Comparison of ENCODE assay signal across 15 cellular contexts in the genomic region with DNA sequence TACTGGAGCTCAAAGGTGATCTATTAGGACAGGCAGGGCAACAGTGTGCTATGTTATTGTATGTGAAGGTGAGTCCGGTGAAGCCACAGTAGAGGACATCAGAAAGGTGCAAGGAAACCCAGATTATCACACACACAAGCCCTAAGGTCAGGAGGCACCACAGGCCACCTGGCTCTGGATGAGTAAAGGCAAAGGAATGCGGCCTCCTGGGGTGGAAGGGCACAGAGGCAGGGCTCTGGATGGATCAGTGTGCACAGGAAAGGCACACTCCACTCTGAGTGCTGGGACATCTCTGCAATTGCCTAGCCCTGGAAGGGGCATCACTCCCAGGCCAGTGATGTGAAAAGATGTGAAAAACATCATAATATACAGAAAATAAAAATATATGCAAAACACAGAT.
DNase-seq lines count a peak whose midpoint lies in the region; ATAC-seq and TF ChIP-seq lines count a peak whose summit lies in the region.
"Had no signal": no experiment of that assay in that cellular context is flagged by ENCODE, and none has a peak within 500 bp of the region (broad histone marks: within the 10 kb centered on the region; RNA-seq: fewer than 3 reads in every experiment).

No MANE protein-coding gene starts in this region.

- no peak for TF ChIP-seq RAD21 in IMR-90 (IDR thresholded peaks at IDR 0.05; ENCODE audit: low read length)

- H3K27me3 ChIP-seq in IMR-90 (ENCODE audit: control insufficient read depth, insufficient read depth, low read length) = no peaks in the 10 kb centered on the region
- H3K27me3 ChIP-seq in mesendoderm (ENCODE audit: insufficient read depth, low read length, poor library complexity) = no peaks in the 10 kb centered on the region
- H3K27me3 ChIP-seq in suprapubic skin = no peaks in the 10 kb centered on the region
- H3K27me3 ChIP-seq: SJSA1 had no signal

- peak; percentile 26 for DNase-seq in D341Med (ENCODE audit: low spot score)
- DNase-seq in IMR-90 = no peak
- peak; percentile 59 for DNase-seq in ecto neural progenitor cell (ENCODE audit: low spot score)
- peak; percentile 88 for DNase-seq in mesendoderm
- DNase-seq in stimulated activated CD4-positive, alpha-beta T cell treated with anti-CD3 and anti-CD28 coated beads, Interleukin-2, amount 100 ng/mL, for 48 hours = no peak
- no peak for DNase-seq in suprapubic skin (ENCODE audit: low spot score in 2 of 2)
- no peak for DNase-seq in NCI-H1092 treated with DMSO at 0.1 percent for 48 hours (lab: John Stamatoyannopoulos, UW)
- DNase-seq: activated CD4-positive, alpha-beta T cell treated with anti-CD3 and anti-CD28 coated beads, Interleukin-2, amount 10 ng/mL, durations not matched to agents 7 days and 5 days; activated T-cell treated with anti-CD3 and anti-CD28 coated beads for 4 hours; NCI-H1105; stimulated activated CD4-positive, alpha-beta T cell treated with anti-CD3 and anti-CD28 coated beads, Interleukin-15, amount 100 ng/mL, for 24 hours; T-helper 9 cell had no signal

- H3K4me2 ChIP-seq in IMR-90 (ENCODE audit: low read depth, low read length) = no peak overlapping the region
- H3K4me2 ChIP-seq in mesendoderm (ENCODE audit: low read length) = no peak overlapping the region

- no peak overlapping the region for H3K14ac ChIP-seq in IMR-90 (replicated peaks; ENCODE audit: low read depth, low read length)

- H3K9ac ChIP-seq in IMR-90 (ENCODE audit: low read depth, low read length) (no peak overlapping the region), mesendoderm (ENCODE audit: low read length) (no peak overlapping the region)

- peak overlapping the region; percentile 12 for H2AFZ ChIP-seq in IMR-90 (replicated peaks; ENCODE audit: low read length, poor library complexity)

- H3K79me2 ChIP-seq in mesendoderm (ENCODE audit: control insufficient read depth, insufficient read depth, low read length) = no peaks in the 10 kb centered on the region

- no peak overlapping the region for H4K8ac ChIP-seq in IMR-90 (ENCODE audit: low read depth in 2 of 2, low read length in 2 of 2)
- H4K8ac ChIP-seq in mesendoderm (ENCODE audit: low read depth, low read length) = no peak overlapping the region

- no peak overlapping the region for H3K18ac ChIP-seq in IMR-90 (ENCODE audit: low read depth, low read length)
- H3K18ac ChIP-seq in mesendoderm (ENCODE audit: low read length) = no peak overlapping the region

- H4K5ac ChIP-seq in IMR-90 (ENCODE audit: low read depth, low read length) (no peak overlapping the region), mesendoderm (ENCODE audit: low read length) (no peak overlapping the region)

- intact Hi-C loops in IMR-90 (cut with micrococcal nuclease) = no loop called here

- no peak overlapping the region for H3K56ac ChIP-seq in IMR-90 (ENCODE audit: extremely low read depth, insufficient read depth, low read length)
- no peak overlapping the region for H3K56ac ChIP-seq in mesendoderm (ENCODE audit: low read length)

- H2BK120ac ChIP-seq in IMR-90 (ENCODE audit: low read depth, low read length) (no peak overlapping the region), mesendoderm (ENCODE audit: low read depth, low read length) (no peak overlapping the region)

- H3K4ac ChIP-seq in IMR-90 (ENCODE audit: low read depth, low read length) (no peak overlapping the region; the same call in 1 of the 2 replicates), mesendoderm (ENCODE audit: low read depth, low read length) (no peak overlapping the region)

- H3K4me3 ChIP-seq in IMR-90 (ENCODE audit: insufficient read depth, low read depth, low read length) (no peak overlapping the region), mesendoderm (ENCODE audit: low read length) (no peak overlapping the region), suprapubic skin (no peak overlapping the region)
- H3K4me3 ChIP-seq: SJSA1 had no signal

- CTCF ChIA-PET in IMR-90 (lab: Yijun Ruan, JAX) = no interaction called here

- H2BK15ac ChIP-seq in IMR-90 (ENCODE audit: low read depth, low read length) (no peak overlapping the region), mesendoderm (replicated peaks; ENCODE audit: low read depth) (no peak overlapping the region)

- in situ Hi-C loops in IMR-90 (cut with MboI; ENCODE audit: low sequenced_read_pairs) = no loop called here

- no peak overlapping the region for H2BK5ac ChIP-seq in IMR-90 (ENCODE audit: low read depth, low read length, poor library complexity, severe bottlenecking)
- H2BK5ac ChIP-seq in mesendoderm (ENCODE audit: low read length) = no peak overlapping the region

- BruUV-seq in IMR-90 (replicated peaks; lab: Mats Ljungman, UMichigan) = no TSS peak

- dilution Hi-C loops in IMR-90 (cut with HindIII; ENCODE audit: low sequenced_read_pairs, unreplicated experiment) = no loop called here

- WGBS in IMR-90 (ENCODE audit: extremely low coverage in 2 of 2, insufficient read length in 1 of 2), 2 experiments = no CpG with 5 or more reads among the region's 2 CpGs
- no CpG with 5 or more reads among the region's 2 CpGs for WGBS in mesendoderm (ENCODE audit: extremely low coverage, insufficient coverage, low lambda C conversion rate)
- 81% methylated on average over 2 of the region's 2 CpGs for WGBS in suprapubic skin

- POLR2A ChIA-PET in IMR-90 (lab: Charles Lee; ENCODE audit: unreplicated experiment) = no interaction called here

- H3K36me3 ChIP-seq in IMR-90 (ENCODE audit: control insufficient read depth, insufficient read depth, low read length) = no peaks in the 10 kb centered on the region
- no peaks in the 10 kb centered on the region for H3K36me3 ChIP-seq in mesendoderm (ENCODE audit: control insufficient read depth, insufficient read depth, low read length)
- no peaks in the 10 kb centered on the region for H3K36me3 ChIP-seq in suprapubic skin
- H3K36me3 ChIP-seq: SJSA1 had no signal

- H3K4me1 ChIP-seq in IMR-90 (ENCODE audit: control insufficient read depth, insufficient read depth, low read length) (peaks cover 2% of the 10 kb centered on the region; the same call in 1 of the 2 replicates), mesendoderm (ENCODE audit: control insufficient read depth, low read depth, low read length) (peaks cover 3% of the 10 kb centered on the region), suprapubic skin (no peaks in the 10 kb centered on the region)
- H3K4me1 ChIP-seq: SJSA1 had no signal

- H2AK9ac ChIP-seq in IMR-90 (replicated peaks; ENCODE audit: low read depth, low read length, poor library complexity) = peak overlapping the region; percentile 60

- TF ChIP-seq CTCF in IMR-90 (conservative IDR thresholded peaks at IDR 0.05; ENCODE audit: low read depth, low read length) (no peak), suprapubic skin (IDR thresholded peaks at IDR 0.05) (no peak)

- H3K23ac ChIP-seq in IMR-90 (ENCODE audit: low read depth, low read length) (no peak overlapping the region), mesendoderm (ENCODE audit: low read length) (no peak overlapping the region)

- H2AK5ac ChIP-seq in IMR-90 (ENCODE audit: low read depth, low read length) (no peak overlapping the region), mesendoderm (ENCODE audit: low read length) (no peak overlapping the region)

- H3K9me1 ChIP-seq in IMR-90 (ENCODE audit: insufficient read depth, low read length) = peaks cover 15% of the 10 kb centered on the region

- no peaks in the 10 kb centered on the region for H4K20me1 ChIP-seq in IMR-90 (ENCODE audit: insufficient read depth, low read length)

- H3K9me3 ChIP-seq in IMR-90 (ENCODE audit: control insufficient read depth, insufficient read depth, low read length) (no peaks in the 10 kb centered on the region), suprapubic skin (no peaks in the 10 kb centered on the region)
- H3K9me3 ChIP-seq: SJSA1 had no signal

- H3K27ac ChIP-seq in IMR-90 (ENCODE audit: insufficient read depth, low read length) (no peak overlapping the region), mesendoderm (ENCODE audit: low read depth, low read length) (no peak overlapping the region), suprapubic skin (no peak overlapping the region)
- H3K27ac ChIP-seq: SJSA1 had no signal

- ATAC-seq in IMR-90 (ENCODE audit: low read depth) (peak; percentile 14; the same call in 1 of the 2 replicates), HG03439 (IDR thresholded peaks at IDR 0.05; ENCODE audit: unreplicated experiment) (no peak)
- ATAC-seq: natural killer cell treated with Interleukin-12 subunit alpha and Interleukin-12 subunit beta and Interleukin-15 and Interleukin-18, amount 100 ng/mL, for 72 hours had no signal

- TF ChIP-seq POLR2A in IMR-90 (IDR thresholded peaks at IDR 0.05; ENCODE audit: low read depth, low read length) = no peak
- no peak for TF ChIP-seq POLR2A in suprapubic skin (IDR thresholded peaks at IDR 0.05)

- H2BK20ac ChIP-seq in IMR-90 (ENCODE audit: low read depth, low read length) = no peak overlapping the region

- H4K91ac ChIP-seq in IMR-90 (ENCODE audit: insufficient read depth, low read depth, low read length) = no peak overlapping the region

- H3K79me1 ChIP-seq in IMR-90 (ENCODE audit: low read depth in 1 of 2, low read length in 2 of 2) (no peaks in the 10 kb centered on the region), mesendoderm (ENCODE audit: low read length) (no peaks in the 10 kb centered on the region)

- TF ChIP-seq EP300 in suprapubic skin (IDR thresholded peaks at IDR 0.05) = no peak

TF ChIP-seq in IMR-90, 13 proteins besides CTCF, POLR2A, EP300 and RAD21 (continues in another document):
- no peak for TF ChIP-seq MAZ (IDR thresholded peaks at IDR 0.05; ENCODE audit: borderline replicate concordance, low read depth, low read length)
- TF ChIP-seq MAFK (IDR thresholded peaks at IDR 0.05; ENCODE audit: low read depth, low read length) = no peak
- TF ChIP-seq BHLHE40 (IDR thresholded peaks at IDR 0.05; ENCODE audit: low read depth, low read length) = no peak
- TF ChIP-seq NFE2L2 (IDR thresholded peaks at IDR 0.05; ENCODE audit: low read depth, low read length) = no peak
- TF ChIP-seq, protein P1, sequence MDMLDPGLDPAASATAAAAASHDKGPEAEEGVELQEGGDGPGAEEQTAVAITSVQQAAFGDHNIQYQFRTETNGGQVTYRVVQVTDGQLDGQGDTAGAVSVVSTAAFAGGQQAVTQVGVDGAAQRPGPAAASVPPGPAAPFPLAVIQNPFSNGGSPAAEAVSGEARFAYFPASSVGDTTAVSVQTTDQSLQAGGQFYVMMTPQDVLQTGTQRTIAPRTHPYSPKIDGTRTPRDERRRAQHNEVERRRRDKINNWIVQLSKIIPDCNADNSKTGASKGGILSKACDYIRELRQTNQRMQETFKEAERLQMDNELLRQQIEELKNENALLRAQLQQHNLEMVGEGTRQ (IDR thresholded peaks at IDR 0.05; ENCODE audit: low read depth, low read length) = no peak
- TF ChIP-seq CEBPB (IDR thresholded peaks at IDR 0.05; ENCODE audit: low read depth, low read length) = no peak

Comparison
In these comparisons a context has a peak if more than half of its experiments do, and no peak if none do; other contexts are left out.
1. DNase-seq: peak in D341Med (single experiment), ecto neural progenitor cell (single experiment) and mesendoderm (single experiment); none in IMR-90 (single experiment), stimulated activated CD4-positive, alpha-beta T cell treated with anti-CD3 and anti-CD28 coated beads, Interleukin-2, amount 100 ng/mL, for 48 hours (0 of 2), suprapubic skin (0 of 2) and NCI-H1092 treated with DMSO at 0.1 percent for 48 hours (single experiment).